In genomic region chr1:16648250-16648649, GRCh38 we compare ENCODE assay signal across 1 cellular context.
TF ChIP-seq lines count a peak whose summit lies in the region.

No MANE protein-coding gene starts in this region.

TF ChIP-seq in HepG2, 621 proteins besides CTCF, POLR2A, EP300 and RAD21:
- TF ChIP-seq RBFOX2 (IDR thresholded peaks at IDR 0.05; ENCODE audit: low read depth, low read length), result 0 out of 2 replicates have a peak, but pooled peaks have one; percentile 47
